ENCODE assay signal across 8 cellular contexts in genomic region chr1:46394108-46394871, GRCh38. TPM values are rescaled to one million over a fixed set of nuclear protein-coding genes. Genes with fewer than 3 reads are reported as not detected.
DNase-seq lines count a peak whose midpoint lies in the region; ATAC-seq and TF ChIP-seq lines count a peak whose summit lies in the region.

TSS of gene FAAH (plus strand) at chr1:46394317. CDS start at chr1:46394349, 32 bp downstream.

- H3K27me3 Mint-ChIP-seq in osteocyte (ENCODE audit: unreplicated experiment) = peaks cover 42% of the 10 kb centered on the region

- no peak for TF ChIP-seq CTCF in osteocyte (IDR thresholded peaks at IDR 0.05)

- ATAC-seq in left cardiac atrium (peak; percentile 75 to 87), HG03025 (IDR thresholded peaks at IDR 0.05; ENCODE audit: low FRiP score, unreplicated experiment) (no peak), HG03108 (IDR thresholded peaks at IDR 0.05; ENCODE audit: unreplicated experiment) (no peak)

- DNase-seq in EL (peak; percentile 35), NCI-H526 treated with DMSO at 0.1 percent for 48 hours (lab: John Stamatoyannopoulos, UW) (peak; percentile 68), amniotic epithelial cell (ENCODE audit: low read depth) (peak; percentile 40), left cardiac atrium (peak; percentile 57), osteocyte (ENCODE audit: extremely low spot score, unreplicated experiment) (peak; percentile 90), NCI-H345 (lab: John Stamatoyannopoulos, UW) (no peak)

- H3K4me1 Mint-ChIP-seq in osteocyte (ENCODE audit: unreplicated experiment) = peaks cover 8% of the 10 kb centered on the region

- peaks cover 4% of the 10 kb centered on the region for H3K36me3 Mint-ChIP-seq in osteocyte (ENCODE audit: unreplicated experiment)

- H3K9me3 Mint-ChIP-seq in osteocyte (ENCODE audit: unreplicated experiment) = peaks cover 8% of the 10 kb centered on the region

- no peak within 1 kb of the TSS for H3K27ac Mint-ChIP-seq in osteocyte (ENCODE audit: unreplicated experiment)

- peak within 1 kb of the TSS; percentile 77 for H3K4me3 Mint-ChIP-seq in osteocyte (ENCODE audit: unreplicated experiment)

- intact Hi-C loops in left cardiac atrium (cut with DNase I) = no loop called here

RNA-seq across cellular contexts. Expression of gene FAAH, which starts in this region (rescaled TPM):
- total RNA-seq in left cardiac atrium = 10 to 100 TPM in 1 of 2 donors, 1 to 10 TPM in 1; 6.3 to 10.5 TPM
- 12.2 and 15.3 TPM in 2 replicates for total RNA-seq in osteocyte

Comparison
In these comparisons a context has a peak if more than half of its experiments do, and no peak if none do; other contexts are left out.
1. ATAC-seq: peak in left cardiac atrium (2 of 2); none in HG03025 (single experiment) and HG03108 (single experiment).